20 cellular contexts compared by ENCODE assay signal in genomic region chr15:98755781-98756180, GRCh38.
DNase-seq lines count a peak whose midpoint lies in the region; ATAC-seq, FAIRE-seq and TF ChIP-seq lines count a peak whose summit lies in the region.
"Had no signal": no experiment of that assay in that cellular context is flagged by ENCODE, and none has a peak within 500 bp of the region (broad histone marks: within the 10 kb centered on the region; RNA-seq: fewer than 3 reads in every experiment).

No MANE protein-coding gene starts in this region.

- peak; percentile 66 for FAIRE-seq in G401.6 (lab: Jason Lieb, UNC)
- FAIRE-seq: GM12891 had no signal

- no peaks in the 10 kb centered on the region for H3K36me3 ChIP-seq in SK-N-MC (ENCODE audit: insufficient read depth, low read length)
- H3K36me3 ChIP-seq in skeletal muscle satellite cell (ENCODE audit: insufficient read depth, low read length): no peaks in the 10 kb centered on the region
- H3K36me3 ChIP-seq: MG63 had no signal

- no peak overlapping the region for H3K9ac ChIP-seq in SK-N-MC (ENCODE audit: insufficient read length)
- H3K9ac ChIP-seq in skeletal muscle satellite cell (ENCODE audit: low read depth, low read length): no peak overlapping the region

- in situ Hi-C loops in G401 (cut with HindIII; ENCODE audit: low sequenced_read_pairs): no loop called here

- H3K9me3 ChIP-seq in SK-N-MC (ENCODE audit: low read depth, low read length) (no peaks in the 10 kb centered on the region), skeletal muscle satellite cell (replicated peaks; ENCODE audit: low read length) (no peaks in the 10 kb centered on the region)
- H3K9me3 ChIP-seq: Caco-2, MG63 had no signal

- DNase-seq in SK-N-MC (ENCODE audit: low read depth, low spot score) (no peak), fibroblast of the aortic adventitia (ENCODE audit: low read depth) (peak; percentile 46), nucleus accumbens (lab: John Stamatoyannopoulos, UW) (no peak), G401 (ENCODE audit: low spot score) (no peak)
- DNase-seq: Caco-2, DMS153, GOT3, Karpas-422, MG63, NCI-H1048, NCI-H1436, NCI-H1930, NCI-H345, NCI-H524 treated with DMSO at 0.1 percent for 48 hours, PC-3, RPMI8226 had no signal

- H3K4me3 ChIP-seq in SK-N-MC (no peak overlapping the region), fibroblast of the aortic adventitia (ENCODE audit: low read depth, low read length) (no peak overlapping the region), skeletal muscle satellite cell (ENCODE audit: low read length) (no peak overlapping the region)
- H3K4me3 ChIP-seq: MG63 had no signal

- no peaks in the 10 kb centered on the region for H3K27me3 ChIP-seq in skeletal muscle satellite cell (ENCODE audit: control insufficient read depth, insufficient read depth, low read length)
- H3K27me3 ChIP-seq: MG63 had no signal

- no peak for ATAC-seq in esophagus mucosa
- ATAC-seq: PC-3 had no signal

- H3K27ac ChIP-seq in SK-N-MC: peak overlapping the region; percentile 49; the same call in 1 of the 2 replicates

- TF ChIP-seq CTCF in fibroblast of the aortic adventitia (IDR thresholded peaks at IDR 0.05; ENCODE audit: insufficient read depth, low read length): no peak

- peak overlapping the region; percentile 31 for H3K4me2 ChIP-seq in skeletal muscle satellite cell (ENCODE audit: low read length)

- peaks cover 26% of the 10 kb centered on the region for H3K4me1 ChIP-seq in skeletal muscle satellite cell (ENCODE audit: control insufficient read depth, insufficient read depth, low read length)
